Comparison of ENCODE assay signal across 26 cellular contexts in the genomic region with DNA sequence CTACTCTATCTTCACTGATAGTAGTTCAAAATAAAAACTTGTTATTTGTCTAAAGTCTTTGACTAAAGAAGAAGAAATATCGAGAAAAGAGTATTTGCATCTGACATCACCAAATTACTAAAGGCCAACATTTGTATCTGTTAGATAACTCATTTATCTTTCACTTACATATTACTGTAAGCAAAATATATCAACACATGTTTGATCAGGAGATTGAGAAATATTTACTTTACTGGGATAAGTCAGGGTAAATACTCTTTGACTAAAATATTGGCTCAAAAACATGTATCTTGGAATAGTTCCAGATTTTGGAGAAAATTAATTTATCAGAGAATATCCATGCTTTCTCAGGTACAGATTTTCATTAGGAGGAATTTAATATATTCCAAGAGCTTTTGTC.
"Had no signal": no experiment of that assay in that cellular context is flagged by ENCODE, and none has a peak within 500 bp of the region (broad histone marks: within the 10 kb centered on the region; RNA-seq: fewer than 3 reads in every experiment).

No MANE protein-coding gene starts in this region.

- H2AFZ ChIP-seq: parathyroid adenoma had no signal

- H3K27me3 ChIP-seq: neutrophil, right lobe of liver, sigmoid colon, stomach, thyroid gland, tibial nerve, upper lobe of left lung, vagina had no signal

- FAIRE-seq: small intestine, urothelium cell line had no signal

- H3K79me2 ChIP-seq: parathyroid adenoma had no signal

- DNase-seq: nephron progenitor cell; nucleus accumbens; posterior cingulate gyrus; psoas muscle; right cardiac atrium; right lobe of liver; sigmoid colon; small intestine; stimulated activated CD4-positive, alpha-beta T cell treated with anti-CD3 and anti-CD28 coated beads, Interleukin-15, amount 100 ng/mL, for 24 hours; stimulated activated CD4-positive, alpha-beta T cell treated with anti-CD3 and anti-CD28 coated beads, Interleukin-2, amount 100 ng/mL, for 24 hours; stimulated activated CD4-positive, alpha-beta T cell treated with anti-CD3 and anti-CD28 coated beads, Interleukin-2, amount 100 ng/mL, for 48 hours; stimulated activated CD4-positive, alpha-beta T cell treated with anti-CD3 and anti-CD28 coated beads, Interleukin-4, amount 100 ng/mL, for 24 hours; stimulated activated naive B cell treated with anti-CD40 and anti-IgM and Interleukin-4, amounts not matched to agents 10 μg/mL and 1 μg/mL and 100 μg/mL, for 72 hours; stimulated activated naive CD4-positive, alpha-beta T cell treated with Interleukin-2 at 50 U/mL for 16 hours; stomach; thyroid gland; trophoblast cell; upper lobe of left lung had no signal

- H3K27ac ChIP-seq: neutrophil, parathyroid adenoma, psoas muscle, right lobe of liver, sigmoid colon, stomach, thoracic aorta, thyroid gland, tibial nerve, upper lobe of left lung, vagina had no signal

- H3K4me1 ChIP-seq: parathyroid adenoma, psoas muscle, sigmoid colon, thyroid gland, tibial nerve, upper lobe of left lung, vagina had no signal

- H3K9ac ChIP-seq: parathyroid adenoma had no signal

- H3K9me3 ChIP-seq: neutrophil, psoas muscle, right lobe of liver, sigmoid colon, stomach, thoracic aorta, thyroid gland, upper lobe of left lung, vagina had no signal

- ATAC-seq: natural killer cell treated with Interleukin-12 subunit alpha and Interleukin-12 subunit beta and Interleukin-15 and Interleukin-18, amount 100 ng/mL, for 72 hours; psoas muscle; right cardiac atrium; stimulated activated effector memory CD8-positive, alpha-beta T cell treated with anti-CD3 and anti-CD28 coated beads, Interleukin-12 subunit alpha, Interleukin-12 subunit beta, amount 100 ng/mL, for 72 hours; stimulated activated naive B cell treated with anti-CD40 and anti-IgM and Interleukin-4, amounts not matched to agents 10 μg/mL and 1 μg/mL and 100 μg/mL, for 72 hours had no signal

- H3K36me3 ChIP-seq: neutrophil, right lobe of liver, sigmoid colon, stomach, thoracic aorta, thyroid gland, tibial nerve, upper lobe of left lung, vagina had no signal

- H3K4me3 ChIP-seq: psoas muscle, right lobe of liver, sigmoid colon, stomach, thoracic aorta, thyroid gland, tibial nerve, upper lobe of left lung, vagina had no signal
